Comparison of ENCODE assay signal across 11 cellular contexts in the genomic region with DNA sequence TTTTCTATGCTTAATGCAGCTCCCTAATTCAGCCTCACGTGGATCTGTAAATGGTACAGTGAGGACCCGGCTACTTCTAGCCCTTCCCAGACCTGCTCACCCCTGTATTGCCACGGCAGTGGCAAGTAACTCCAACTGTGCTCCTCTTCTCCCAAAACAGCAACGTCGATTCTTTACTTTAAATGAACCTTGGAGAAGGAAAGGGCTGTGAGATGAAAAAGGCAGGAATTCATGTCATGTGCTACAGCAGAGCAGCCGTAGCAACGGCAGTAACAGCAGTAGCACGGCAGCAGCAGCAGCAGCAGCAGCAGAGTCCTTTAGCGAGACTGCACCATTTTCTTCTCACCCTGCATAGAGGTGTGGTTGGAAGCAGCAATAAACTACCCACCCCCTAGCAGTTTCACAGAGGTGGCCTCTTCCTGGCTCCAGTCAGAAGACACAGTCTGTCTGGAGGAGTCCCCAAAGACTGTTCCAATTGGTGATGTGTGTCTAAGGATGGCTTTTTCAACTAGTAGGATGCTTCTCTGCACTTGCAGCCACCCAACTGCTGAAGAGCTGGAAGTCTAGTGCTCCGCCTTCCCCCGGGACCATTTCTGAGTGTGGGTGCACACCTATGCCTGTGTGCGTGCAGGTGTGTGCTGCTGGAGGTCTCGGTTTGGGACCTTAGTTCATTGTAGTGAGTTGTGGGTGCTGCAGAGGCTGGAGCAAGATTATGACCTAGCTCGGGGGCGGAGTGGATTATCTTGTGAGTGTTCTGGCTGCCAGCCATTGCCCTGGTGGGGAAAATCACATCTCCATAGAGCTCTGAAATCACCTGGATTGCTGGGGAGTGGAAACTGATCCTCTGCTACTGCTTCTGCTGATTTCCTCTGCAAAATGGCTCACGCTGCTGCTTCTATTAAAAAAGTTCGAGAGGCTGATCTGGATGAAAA.
A peak's percentile ranks its signal among the peaks of the same experiment; 100 is the strongest.
DNase-seq lines count a peak whose midpoint lies in the region; ATAC-seq and TF ChIP-seq lines count a peak whose summit lies in the region.
"Had no signal": no experiment of that assay in that cellular context is flagged by ENCODE, and none has a peak within 500 bp of the region (broad histone marks: within the 10 kb centered on the region; RNA-seq: fewer than 3 reads in every experiment).

No MANE protein-coding gene starts in this region.

- peak overlapping the region; percentile 57 for H3K4me2 ChIP-seq in neural progenitor cell

- H3K27me3 ChIP-seq in foreskin keratinocyte (peaks cover 49% of the 10 kb centered on the region), neural progenitor cell (no peaks in the 10 kb centered on the region), SJCRH30 (no peaks in the 10 kb centered on the region)

- TF ChIP-seq CTCF in foreskin keratinocyte (conservative IDR thresholded peaks at IDR 0.05) (no peak), neural progenitor cell (IDR thresholded peaks at IDR 0.05) (no peak), omental fat pad (IDR thresholded peaks at IDR 0.05) (no peak)

- no peak overlapping the region for H3K4me3 Mint-ChIP-seq in neural progenitor cell

- H3K4me1 Mint-ChIP-seq in neural progenitor cell, result peaks cover 43% of the 10 kb centered on the region

- ATAC-seq in foreskin keratinocyte (peak; percentile 42), omental fat pad (ENCODE audit: low FRiP score) (no peak), HG03108 (IDR thresholded peaks at IDR 0.05; ENCODE audit: unreplicated experiment) (no peak)

- H3K36me3 ChIP-seq in neural progenitor cell (no peaks in the 10 kb centered on the region), SJCRH30 (no peaks in the 10 kb centered on the region; the same call in 1 of the 2 replicates)

- H3K9me3 Mint-ChIP-seq in neural progenitor cell, result no peaks in the 10 kb centered on the region

- H3K4me1 ChIP-seq in foreskin keratinocyte (no peaks in the 10 kb centered on the region), neural progenitor cell (peaks cover 55% of the 10 kb centered on the region), SJCRH30 (peaks cover 26% of the 10 kb centered on the region)

- H4K20me1 ChIP-seq in neural progenitor cell (ENCODE audit: low read depth), result peaks cover 76% of the 10 kb centered on the region

- H2AFZ ChIP-seq in neural progenitor cell (replicated peaks), result no peak overlapping the region

- peaks cover 29% of the 10 kb centered on the region for H3F3A ChIP-seq in neural progenitor cell (ENCODE audit: low read depth)

- H3K9me3 ChIP-seq in neural progenitor cell (ENCODE audit: low read depth) (no peaks in the 10 kb centered on the region), SJCRH30 (replicated peaks) (no peaks in the 10 kb centered on the region)

- no peak overlapping the region for H3K9ac ChIP-seq in neural progenitor cell

- peaks cover 18% of the 10 kb centered on the region for H3K79me2 ChIP-seq in neural progenitor cell (ENCODE audit: low read depth)

- H3K27ac Mint-ChIP-seq in neural progenitor cell, result peak overlapping the region; percentile 90

- DNase-seq in DMS153 (lab: John Stamatoyannopoulos, UW) (peak; percentile 63), NCI-H2227 treated with DMSO at 0.1 percent for 48 hours (lab: John Stamatoyannopoulos, UW) (peak; percentile 82), foreskin keratinocyte (no peak), neural progenitor cell (ENCODE audit: low spot score) (peak; percentile 39), omental fat pad (ENCODE audit: low spot score) (no peak), NCI-H226 (no peak), SJCRH30 (no peak)
- DNase-seq: activated CD8-positive, alpha-beta memory T cell treated with anti-CD3 and anti-CD28 coated beads for 24 hours; NCI-H2029 had no signal

- H3K36me3 Mint-ChIP-seq in neural progenitor cell, result no peaks in the 10 kb centered on the region

- H3K4me3 ChIP-seq in neural progenitor cell (no peak overlapping the region), SJCRH30 (no peak overlapping the region)
- H3K4me3 ChIP-seq: SK-N-MC had no signal

- no peaks in the 10 kb centered on the region for H3K27me3 Mint-ChIP-seq in neural progenitor cell (ENCODE audit: insufficient read depth, low read depth)

- no peak overlapping the region for H3K27ac ChIP-seq in foreskin keratinocyte
- peak overlapping the region; percentile 77 for H3K27ac ChIP-seq in neural progenitor cell
- no peak overlapping the region for H3K27ac ChIP-seq in SJCRH30
- H3K27ac ChIP-seq: SK-N-MC had no signal

Comparison
In these comparisons a context has a peak if more than half of its experiments do, and no peak if none do; other contexts are left out.
1. DNase-seq: peak in DMS153 (single experiment), NCI-H2227 treated with DMSO at 0.1 percent for 48 hours (single experiment) and neural progenitor cell (single experiment); none in foreskin keratinocyte (0 of 2), omental fat pad (single experiment), NCI-H226 (single experiment) and SJCRH30 (0 of 2).